Comparison of ENCODE assay signal across 11 cellular contexts in genomic region chr3:52004906-52005395, GRCh38. TPM values are rescaled to one million over a fixed set of nuclear protein-coding genes. Genes with fewer than 3 reads are reported as not detected.
DNase-seq lines count a peak whose midpoint lies in the region; ATAC-seq lines count a peak whose summit lies in the region.
"Had no signal": no experiment of that assay in that cellular context is flagged by ENCODE, and none has a peak within 500 bp of the region (broad histone marks: within the 10 kb centered on the region; RNA-seq: fewer than 3 reads in every experiment).

No MANE protein-coding gene starts in this region.

- H3K27me3 ChIP-seq in HUES48 (ENCODE audit: control insufficient read depth, insufficient read depth, low read length) = no peaks in the 10 kb centered on the region
- H3K27me3 ChIP-seq in iPS-18a (ENCODE audit: control insufficient read depth, insufficient read depth, low read length) = no peaks in the 10 kb centered on the region
- H3K27me3 ChIP-seq in skeletal muscle tissue (ENCODE audit: control insufficient read depth in 3 of 3, insufficient read depth in 3 of 3, low read length in 3 of 3) = no peaks in the 10 kb centered on the region

- H3K9me3 ChIP-seq in HUES48 (ENCODE audit: control insufficient read depth, insufficient read depth, low read length) = no peaks in the 10 kb centered on the region
- no peaks in the 10 kb centered on the region for H3K9me3 ChIP-seq in iPS-18a (ENCODE audit: control insufficient read depth, low read depth, low read length)
- no peaks in the 10 kb centered on the region for H3K9me3 ChIP-seq in skeletal muscle tissue (ENCODE audit: control insufficient read depth in 3 of 3, low read length in 3 of 3)

- ATAC-seq in HG03045 (IDR thresholded peaks at IDR 0.05; ENCODE audit: unreplicated experiment) = no peak
- ATAC-seq: stimulated activated effector memory CD8-positive, alpha-beta T cell treated with anti-CD3 and anti-CD28 coated beads, Interleukin-12 subunit alpha, Interleukin-12 subunit beta, amount 100 ng/mL, for 72 hours had no signal

- no peak for DNase-seq in NCI-H446 (lab: John Stamatoyannopoulos, UW)
- DNase-seq in NCI-H2081 treated with DMSO at 0.1 percent for 48 hours (lab: John Stamatoyannopoulos, UW) = no peak
- no peak for DNase-seq in activated gamma-delta T cell treated with Interleukin-2 at 50 U/mL for 16 hours
- DNase-seq: activated naive CD8-positive, alpha-beta T cell treated with anti-CD3 and anti-CD28 coated beads for 36 hours; NCI-H187 treated with DMSO at 0.1 percent for 48 hours had no signal

- no peak overlapping the region for H3K4me3 ChIP-seq in HUES48 (ENCODE audit: low read depth, low read length)
- peak overlapping the region; percentile 38 for H3K4me3 ChIP-seq in iPS-18a (ENCODE audit: low read length)
- H3K4me3 ChIP-seq in skeletal muscle tissue (ENCODE audit: low read length in 3 of 3) = peak overlapping the region in 1 of 3 donors; percentile 41

- H3K36me3 ChIP-seq in HUES48 (ENCODE audit: control insufficient read depth, insufficient read depth, low read length) (no peaks in the 10 kb centered on the region), iPS-18a (ENCODE audit: control insufficient read depth, low read depth, low read length) (no peaks in the 10 kb centered on the region), skeletal muscle tissue (ENCODE audit: control insufficient read depth in 3 of 3, insufficient read depth in 3 of 3, low read length in 3 of 3) (no peaks in the 10 kb centered on the region)

- H3K9ac ChIP-seq in HUES48 (ENCODE audit: low read depth, low read length) = no peak overlapping the region
- peak overlapping the region; percentile 9 for H3K9ac ChIP-seq in iPS-18a (ENCODE audit: low read length)
- H3K9ac ChIP-seq in skeletal muscle tissue (ENCODE audit: low read depth in 1 of 3, low read length in 3 of 3) = peak overlapping the region; percentile 2 to 60 (median 51)

- H3K27ac ChIP-seq in HUES48 (ENCODE audit: low read depth, low read length) (peak overlapping the region; percentile 87), angular gyrus (ENCODE audit: low read depth, low read length) (peak overlapping the region; percentile 70), iPS-18a (ENCODE audit: low read length) (peak overlapping the region; percentile 1), skeletal muscle tissue (ENCODE audit: low read depth, low read length) (no peak overlapping the region)

- H3K4me1 ChIP-seq in HUES48 (ENCODE audit: control insufficient read depth, insufficient read depth, low read length) (peaks cover 26% of the 10 kb centered on the region), iPS-18a (ENCODE audit: control insufficient read depth, low read depth, low read length) (peaks cover 50% of the 10 kb centered on the region), skeletal muscle tissue (ENCODE audit: control insufficient read depth in 3 of 3, insufficient read depth in 3 of 3, low read length in 3 of 3) (peaks cover 40 to 47% (median 46%) of the 10 kb centered on the region in 3 donors)

RNA-seq across cellular contexts. Expression of gene RPL29, which starts 9.3 kb away (rescaled TPM):
- total RNA-seq in skeletal muscle tissue = 1,532 TPM

RNA-seq across cellular contexts. Expression of gene ACY1, which starts 21.6 kb away (rescaled TPM):
- total RNA-seq in skeletal muscle tissue = 14.6 TPM

RNA-seq across cellular contexts. Expression of gene ABHD14A, which starts 30.1 kb away (rescaled TPM):
- 8.9 TPM for total RNA-seq in skeletal muscle tissue

RNA-seq across cellular contexts. Expression of gene ABHD14B, which starts 31.1 kb away (rescaled TPM):
- 7.8 TPM for total RNA-seq in skeletal muscle tissue

RNA-seq across cellular contexts. Expression of gene PCBP4, which starts 37.7 kb away (rescaled TPM):
- total RNA-seq in skeletal muscle tissue = 33.4 TPM
